Comparison of ENCODE assay signal across 22 cellular contexts in the genomic region with DNA sequence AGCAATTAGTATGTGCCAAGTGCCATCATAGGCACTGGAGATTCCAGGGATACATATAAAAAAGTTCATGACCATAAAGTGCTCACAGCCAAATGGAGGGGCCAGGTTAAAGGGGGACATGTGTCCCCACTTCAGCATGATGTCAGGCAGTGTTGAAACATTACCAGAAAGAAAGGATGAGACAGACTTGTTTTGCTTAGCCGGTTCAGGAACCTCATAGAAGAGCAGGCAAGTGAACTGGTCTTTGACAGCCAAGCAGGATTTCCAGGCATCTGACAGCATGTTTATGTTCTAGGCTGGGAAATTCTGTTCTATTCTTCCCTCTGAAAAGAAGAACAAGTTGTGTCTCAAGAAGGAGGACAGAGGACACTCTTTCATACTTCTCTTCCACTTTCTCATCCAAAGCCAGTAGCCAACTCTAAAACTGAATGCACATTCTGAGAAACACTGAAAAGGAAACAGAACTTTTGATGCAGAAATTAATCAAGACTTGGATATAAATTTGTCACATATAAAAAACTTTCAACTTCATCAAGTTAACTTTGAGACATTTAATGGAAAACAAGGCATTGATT. TPM values are rescaled to one million over a fixed set of nuclear protein-coding genes. Genes with fewer than 3 reads are reported as not detected.
"Had no signal": no experiment of that assay in that cellular context is flagged by ENCODE, and none has a peak within 500 bp of the region (broad histone marks: within the 10 kb centered on the region; RNA-seq: fewer than 3 reads in every experiment).

No MANE protein-coding gene starts in this region.

- H3K27ac ChIP-seq: cardiac muscle cell, neutrophil, parathyroid adenoma, upper lobe of left lung, WERI-Rb-1 had no signal

- ATAC-seq: activated naive CD4-positive, alpha-beta T cell treated with anti-CD3 and anti-CD28 coated beads, Interleukin-2, amount 50 U/mL, for 72 hours; activated T-cell treated with anti-CD3 and anti-CD28 coated beads, Interleukin-2, amount 50 U/mL, for 72 hours; heart left ventricle; natural killer cell treated with Interleukin-12 subunit alpha and Interleukin-12 subunit beta and Interleukin-15 and Interleukin-18, amount 100 ng/mL, for 72 hours had no signal

- DNase-seq: activated CD4-positive, alpha-beta T cell treated with anti-CD3 and anti-CD28 coated beads for 1 hour; activated CD8-positive, alpha-beta memory T cell treated with anti-CD3 and anti-CD28 coated beads for 24 hours; activated CD8-positive, alpha-beta memory T cell treated with anti-CD3 and anti-CD28 coated beads, Interleukin-2, amount 50 U/mL, for 48 hours; activated effector memory CD4-positive, alpha-beta T cell treated with anti-CD3 and anti-CD28 coated beads, Interleukin-2, amount 50 U/mL, for 16 hours; activated T-cell treated with anti-CD3 and anti-CD28 coated beads, Interleukin-2, amount 50 U/mL, for 72 hours; amygdala; dermis blood vessel endothelial cell; effector memory CD4-positive, alpha-beta T cell; heart left ventricle; immature natural killer cell; stimulated activated CD4-positive, alpha-beta T cell treated with anti-CD3 and anti-CD28 coated beads, Interleukin-2, amount 100 ng/mL, for 24 hours; stimulated activated naive CD4-positive, alpha-beta T cell treated with Interleukin-2 at 50 U/mL for 16 hours; upper lobe of left lung; WERI-Rb-1 had no signal

- H3K9ac ChIP-seq: parathyroid adenoma had no signal

- H3K4me3 ChIP-seq: cardiac muscle cell, heart left ventricle, upper lobe of left lung had no signal

- H3K36me3 ChIP-seq: cardiac muscle cell, heart left ventricle, neutrophil, upper lobe of left lung, WERI-Rb-1 had no signal

- H3K27me3 ChIP-seq: cardiac muscle cell, heart left ventricle, neutrophil, upper lobe of left lung had no signal

- H3K9me3 ChIP-seq: heart left ventricle, neutrophil, upper lobe of left lung had no signal

- H3K4me1 ChIP-seq: parathyroid adenoma, upper lobe of left lung had no signal

RNA-seq across cellular contexts. Expression of a gene that starts 48.6 kb away (rescaled TPM):
- total RNA-seq: activated naive CD4-positive, alpha-beta T cell treated with anti-CD3 and anti-CD28 coated beads, Interleukin-2, amount 50 U/mL, for 72 hours; activated T-cell treated with anti-CD3 and anti-CD28 coated beads, Interleukin-2, amount 50 U/mL, for 72 hours; cardiac muscle cell; dermis blood vessel endothelial cell; frontal cortex; heart left ventricle; lower leg skin; mesenteric fat pad; natural killer cell treated with Interleukin-12 subunit alpha and Interleukin-12 subunit beta and Interleukin-15 and Interleukin-18, amount 100 ng/mL, for 72 hours; upper lobe of left lung had no signal
